In the genomic region with DNA sequence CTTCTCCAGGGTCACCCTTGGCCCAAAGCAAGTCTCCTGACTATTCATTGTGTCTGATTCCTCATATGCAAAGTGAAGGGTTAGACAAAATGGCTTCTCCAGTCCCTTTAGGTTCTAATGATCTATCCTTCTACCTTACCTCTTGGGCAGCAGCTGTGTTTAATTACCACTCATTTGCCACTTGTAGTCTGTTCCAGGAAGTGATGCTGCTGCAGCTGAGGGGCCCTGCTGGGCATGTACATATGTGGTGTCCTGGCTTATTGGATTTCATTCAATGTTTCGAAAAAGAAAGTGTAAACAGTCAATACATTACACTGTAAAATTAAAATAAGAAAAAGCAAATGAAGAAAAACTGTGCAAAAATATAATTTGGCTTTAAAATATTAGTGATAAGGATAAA, we compare ENCODE assay signal across 14 cellular contexts. TPM values are rescaled to one million over a fixed set of nuclear protein-coding genes. Genes with fewer than 3 reads are reported as not detected.
A peak's percentile ranks its signal among the peaks of the same experiment; 100 is the strongest.
DNase-seq lines count a peak whose midpoint lies in the region; ATAC-seq and TF ChIP-seq lines count a peak whose summit lies in the region.
"Had no signal": no experiment of that assay in that cellular context is flagged by ENCODE, and none has a peak within 500 bp of the region (broad histone marks: within the 10 kb centered on the region; RNA-seq: fewer than 3 reads in every experiment).

No MANE protein-coding gene starts in this region.

- peak overlapping the region; percentile 53 for H3K27ac Mint-ChIP-seq in glutamatergic neuron (ENCODE audit: unreplicated experiment)
- H3K27ac Mint-ChIP-seq: activated CD8-positive, alpha-beta memory T cell treated with anti-CD3 and anti-CD28 coated beads, Interleukin-2, amount 10 ng/mL, durations not matched to agents 7 days and 5 days; memory B cell; T-helper 2 cell treated with Interferon-gamma antibody and Interleukin-4, amounts not matched to agents 5 μg/mL and 100 μg/mL, for 36 hours had no signal

- H3K9me3 ChIP-seq in GM23248 (ENCODE audit: low read depth), result no peaks in the 10 kb centered on the region

- ATAC-seq in GM18907 (IDR thresholded peaks at IDR 0.05; ENCODE audit: unreplicated experiment) (peak; percentile 64), HG03342 (IDR thresholded peaks at IDR 0.05; ENCODE audit: unreplicated experiment) (no peak)
- ATAC-seq: activated CD8-positive, alpha-beta memory T cell treated with anti-CD3 and anti-CD28 coated beads, Interleukin-2, amount 10 ng/mL, durations not matched to agents 7 days and 5 days had no signal

- peaks cover 2% of the 10 kb centered on the region for H3K9me3 Mint-ChIP-seq in glutamatergic neuron (ENCODE audit: unreplicated experiment)

- H3K4me2 ChIP-seq in GM23248 (ENCODE audit: unreplicated experiment), result no peak overlapping the region

- no peaks in the 10 kb centered on the region for H3K4me1 ChIP-seq in GM23248 (ENCODE audit: insufficient read depth)

- H3K4me1 Mint-ChIP-seq in glutamatergic neuron (ENCODE audit: low read depth, unreplicated experiment), result peaks cover 4% of the 10 kb centered on the region
- H3K4me1 Mint-ChIP-seq: activated CD8-positive, alpha-beta memory T cell treated with anti-CD3 and anti-CD28 coated beads, Interleukin-2, amount 10 ng/mL, durations not matched to agents 7 days and 5 days; memory B cell had no signal

- DNase-seq in NCI-H1092 (lab: John Stamatoyannopoulos, UW) (peak; percentile 96), NCI-H69 (lab: John Stamatoyannopoulos, UW) (peak; percentile 93), glutamatergic neuron (peak; percentile 23), GM23248 (no peak), dedifferentiated amniotic fluid mesenchymal stem cell (ENCODE audit: extremely low spot score) (no peak), T-helper 1 cell (no peak)
- DNase-seq: activated CD8-positive, alpha-beta memory T cell treated with anti-CD3 and anti-CD28 coated beads, Interleukin-2, amount 10 ng/mL, durations not matched to agents 7 days and 5 days; DMS79; retina had no signal

- no peak overlapping the region for H3K4me3 ChIP-seq in GM23248

- no peaks in the 10 kb centered on the region for H3K27me3 Mint-ChIP-seq in glutamatergic neuron (ENCODE audit: unreplicated experiment)
- H3K27me3 Mint-ChIP-seq: memory B cell had no signal

- no peaks in the 10 kb centered on the region for H3F3A ChIP-seq in GM23248 (ENCODE audit: insufficient read depth)

- no peaks in the 10 kb centered on the region for H3K36me3 ChIP-seq in GM23248 (ENCODE audit: low read depth)

- H3K9me2 ChIP-seq in GM23248 (ENCODE audit: insufficient read depth), result no peaks in the 10 kb centered on the region

- no peak overlapping the region for H2AFZ ChIP-seq in GM23248

- peaks cover 7% of the 10 kb centered on the region for H3K36me3 Mint-ChIP-seq in glutamatergic neuron (ENCODE audit: unreplicated experiment)
- H3K36me3 Mint-ChIP-seq: activated CD8-positive, alpha-beta memory T cell treated with anti-CD3 and anti-CD28 coated beads, Interleukin-2, amount 10 ng/mL, durations not matched to agents 7 days and 5 days; memory B cell had no signal

- H3K9ac ChIP-seq in GM23248, result no peak overlapping the region

- H3K27ac ChIP-seq in GM23248, result no peak overlapping the region

- no peaks in the 10 kb centered on the region for H4K20me1 ChIP-seq in GM23248 (ENCODE audit: insufficient read depth)

- TF ChIP-seq CTCF in glutamatergic neuron (IDR thresholded peaks at IDR 0.05; ENCODE audit: partially characterized antibody, unreplicated experiment), result no peak

- 82 to 94% methylated on average over 1 of the region's 1 CpG for WGBS in GM23248 (ENCODE audit: low coverage in 1 of 2, low lambda C conversion rate in 2 of 2, missing lambda C conversion rate in 2 of 2), 2 experiments

- H3K79me2 ChIP-seq in GM23248 (ENCODE audit: insufficient read depth), result no peaks in the 10 kb centered on the region

- no peak overlapping the region for H3K4me3 Mint-ChIP-seq in glutamatergic neuron (ENCODE audit: unreplicated experiment)
- H3K4me3 Mint-ChIP-seq: activated CD8-positive, alpha-beta memory T cell treated with anti-CD3 and anti-CD28 coated beads, Interleukin-2, amount 10 ng/mL, durations not matched to agents 7 days and 5 days; memory B cell; T-helper 2 cell treated with Interferon-gamma antibody and Interleukin-4, amounts not matched to agents 5 μg/mL and 100 μg/mL, for 36 hours had no signal

- in situ Hi-C loops in GM23248 (cut with MboI), result no loop called here

- H3K27me3 ChIP-seq in GM23248 (replicated peaks; ENCODE audit: insufficient read depth), result no peaks in the 10 kb centered on the region

RNA-seq across cellular contexts. Expression of gene SCIN, which starts 36.6 kb away (rescaled TPM):
- total RNA-seq in glutamatergic neuron (ENCODE audit: unreplicated experiment), result not detected
- total RNA-seq in GM23248 (2014; rRNA removed; shearing (Covaris generic)), result 0.13 and 0.32 TPM in 2 replicates
- 0.64 and 0.68 TPM in 2 replicates for polyA plus RNA-seq in GM23248 (2016; fragmentation: Nextera tagmentation; extraction: Ambion mirVana)
- total RNA-seq: NCI-H460 had no signal

Comparison
In these comparisons a context has a peak if more than half of its experiments do, and no peak if none do; other contexts are left out.
1. DNase-seq: peak in NCI-H1092 (single experiment), NCI-H69 (single experiment) and glutamatergic neuron (single experiment); none in GM23248 (single experiment), dedifferentiated amniotic fluid mesenchymal stem cell (single experiment) and T-helper 1 cell (0 of 5).